In the genomic region with DNA sequence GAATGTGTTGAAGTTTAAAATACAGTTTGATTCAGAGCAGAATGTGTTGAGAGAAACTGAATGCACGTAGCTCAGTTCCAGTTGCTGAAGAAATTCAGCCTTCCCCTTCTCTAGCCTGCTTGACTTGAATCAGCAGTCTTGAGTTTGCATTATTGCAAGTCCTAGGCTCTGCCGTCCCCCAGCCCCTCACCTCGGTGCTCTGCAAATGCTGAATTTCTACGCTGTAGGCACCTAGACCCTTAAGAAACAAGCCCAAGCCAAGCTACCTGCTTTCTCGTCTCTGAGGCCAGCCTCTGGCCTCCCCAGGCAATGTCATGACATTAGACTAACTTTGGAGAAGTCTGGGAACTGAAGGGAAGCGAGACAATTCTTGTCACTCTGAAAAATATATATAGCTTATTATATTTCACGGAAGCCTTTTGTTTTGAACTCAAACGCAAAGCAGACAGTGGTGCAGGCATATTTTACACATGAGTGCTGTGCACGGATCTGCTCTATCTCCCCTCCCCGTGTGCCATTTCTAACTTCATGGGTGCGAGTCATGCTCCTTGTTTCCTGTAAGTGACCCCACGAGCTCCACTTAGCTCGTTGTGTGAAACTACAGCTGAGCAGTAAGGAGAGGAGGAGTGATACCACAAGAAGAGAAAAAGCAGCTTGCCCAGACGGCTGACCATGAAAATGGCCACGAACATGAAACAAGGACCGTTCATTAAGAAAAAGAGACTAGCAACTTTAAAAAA, we compare ENCODE assay signal across 12 cellular contexts.
DNase-seq lines count a peak whose midpoint lies in the region; ATAC-seq and TF ChIP-seq lines count a peak whose summit lies in the region.
"Had no signal": no experiment of that assay in that cellular context is flagged by ENCODE, and none has a peak within 500 bp of the region (broad histone marks: within the 10 kb centered on the region; RNA-seq: fewer than 3 reads in every experiment).

No MANE protein-coding gene starts in this region.

- ATAC-seq in memory B cell (ENCODE audit: low read depth) (no peak), HG03520 (IDR thresholded peaks at IDR 0.05; ENCODE audit: unreplicated experiment) (no peak), GM18867 (IDR thresholded peaks at IDR 0.05; ENCODE audit: unreplicated experiment) (no peak)
- ATAC-seq: activated T-cell treated with anti-CD3 and anti-CD28 coated beads, Interleukin-2, amount 50 U/mL, for 4 hours had no signal

- TF ChIP-seq POLR2A in GM19099 (IDR thresholded peaks at IDR 0.05; ENCODE audit: extremely low read depth, insufficient read length, low read depth): peak; percentile 51

- peaks cover 75% of the 10 kb centered on the region for H3K4me1 Mint-ChIP-seq in activated T-helper 1 cell treated with anti-CD3 and anti-CD28 coated beads, Interleukin-12 subunit alpha, Interleukin-12 subunit beta, Interleukin-2, Interleukin-4 antibody, amounts not matched to agents 30 ng/mL and 10 ng/mL and 1 ng/mL, durations not matched to agents 14 hours and 24 hours and 36 hours (ENCODE audit: low read depth)
- H3K4me1 Mint-ChIP-seq in memory B cell: peaks cover 48% of the 10 kb centered on the region

- H3K27ac Mint-ChIP-seq in activated T-helper 1 cell treated with anti-CD3 and anti-CD28 coated beads, Interleukin-12 subunit alpha, Interleukin-12 subunit beta, Interleukin-2, Interleukin-4 antibody, amounts not matched to agents 30 ng/mL and 10 ng/mL and 1 ng/mL, durations not matched to agents 14 hours and 24 hours and 36 hours: peak overlapping the region; percentile 64
- peak overlapping the region; percentile 15 for H3K27ac Mint-ChIP-seq in memory B cell

- H3K4me3 Mint-ChIP-seq in activated T-helper 1 cell treated with anti-CD3 and anti-CD28 coated beads, Interleukin-12 subunit alpha, Interleukin-12 subunit beta, Interleukin-2, Interleukin-4 antibody, amounts not matched to agents 30 ng/mL and 10 ng/mL and 1 ng/mL, durations not matched to agents 14 hours and 24 hours and 36 hours: peak overlapping the region; percentile 66
- no peak overlapping the region for H3K4me3 Mint-ChIP-seq in memory B cell
- H3K4me3 Mint-ChIP-seq: activated T-cell treated with anti-CD3 and anti-CD28 coated beads, Interleukin-2, amount 50 U/mL, for 4 hours had no signal

- H3K36me3 Mint-ChIP-seq in activated T-helper 1 cell treated with anti-CD3 and anti-CD28 coated beads, Interleukin-12 subunit alpha, Interleukin-12 subunit beta, Interleukin-2, Interleukin-4 antibody, amounts not matched to agents 30 ng/mL and 10 ng/mL and 1 ng/mL, durations not matched to agents 14 hours and 24 hours and 36 hours (ENCODE audit: low read depth): peaks cover 4% of the 10 kb centered on the region
- H3K36me3 Mint-ChIP-seq in memory B cell: no peaks in the 10 kb centered on the region

- H3K27me3 Mint-ChIP-seq in activated T-helper 1 cell treated with anti-CD3 and anti-CD28 coated beads, Interleukin-12 subunit alpha, Interleukin-12 subunit beta, Interleukin-2, Interleukin-4 antibody, amounts not matched to agents 30 ng/mL and 10 ng/mL and 1 ng/mL, durations not matched to agents 14 hours and 24 hours and 36 hours (ENCODE audit: insufficient read depth): no peaks in the 10 kb centered on the region
- H3K27me3 Mint-ChIP-seq in memory B cell: no peaks in the 10 kb centered on the region

- DNase-seq in EH (ENCODE audit: low read depth) (peak; percentile 27), memory B cell (ENCODE audit: low spot score in 2 of 2) (no peak), NCI-H2171 treated with DMSO at 0.1 percent for 48 hours (lab: John Stamatoyannopoulos, UW) (no peak)
- DNase-seq in activated T-helper 1 cell treated with anti-CD3 and anti-CD28 coated beads, Interleukin-12 subunit alpha, Interleukin-12 subunit beta, Interleukin-2, Interleukin-4 antibody, amounts not matched to agents 30 ng/mL and 10 ng/mL and 1 ng/mL, durations not matched to agents 14 hours and 24 hours and 36 hours (ENCODE audit: low spot score): no peak
- DNase-seq: activated T-cell treated with anti-CD3 and anti-CD28 coated beads, Interleukin-2, amount 50 U/mL, for 4 hours; DMS 273 treated with DMSO at 0.1 percent for 48 hours; left lung; NCI-H82; stimulated activated CD4-positive, alpha-beta T cell treated with anti-CD3 and anti-CD28 coated beads, Interleukin-4, amount 100 ng/mL, for 1 hour had no signal

- intact Hi-C loops in activated T-helper 1 cell treated with anti-CD3 and anti-CD28 coated beads, Interleukin-12 subunit alpha, Interleukin-12 subunit beta, Interleukin-2, Interleukin-4 antibody, amounts not matched to agents 30 ng/mL and 10 ng/mL and 1 ng/mL, durations not matched to agents 14 hours and 24 hours and 36 hours (cut with micrococcal nuclease): loop anchor here (1.0 kb wide), 5 partner anchors 8 to 25 kb away; no protein-coding TSS in a partner anchor

- H3K9me3 Mint-ChIP-seq in activated T-helper 1 cell treated with anti-CD3 and anti-CD28 coated beads, Interleukin-12 subunit alpha, Interleukin-12 subunit beta, Interleukin-2, Interleukin-4 antibody, amounts not matched to agents 30 ng/mL and 10 ng/mL and 1 ng/mL, durations not matched to agents 14 hours and 24 hours and 36 hours: no peaks in the 10 kb centered on the region
- peaks cover 3% of the 10 kb centered on the region for H3K9me3 Mint-ChIP-seq in memory B cell
- H3K9me3 Mint-ChIP-seq: activated T-cell treated with anti-CD3 and anti-CD28 coated beads, Interleukin-2, amount 50 U/mL, for 4 hours had no signal
